Comparison of ENCODE assay signal across 8 cellular contexts in the genomic region with DNA sequence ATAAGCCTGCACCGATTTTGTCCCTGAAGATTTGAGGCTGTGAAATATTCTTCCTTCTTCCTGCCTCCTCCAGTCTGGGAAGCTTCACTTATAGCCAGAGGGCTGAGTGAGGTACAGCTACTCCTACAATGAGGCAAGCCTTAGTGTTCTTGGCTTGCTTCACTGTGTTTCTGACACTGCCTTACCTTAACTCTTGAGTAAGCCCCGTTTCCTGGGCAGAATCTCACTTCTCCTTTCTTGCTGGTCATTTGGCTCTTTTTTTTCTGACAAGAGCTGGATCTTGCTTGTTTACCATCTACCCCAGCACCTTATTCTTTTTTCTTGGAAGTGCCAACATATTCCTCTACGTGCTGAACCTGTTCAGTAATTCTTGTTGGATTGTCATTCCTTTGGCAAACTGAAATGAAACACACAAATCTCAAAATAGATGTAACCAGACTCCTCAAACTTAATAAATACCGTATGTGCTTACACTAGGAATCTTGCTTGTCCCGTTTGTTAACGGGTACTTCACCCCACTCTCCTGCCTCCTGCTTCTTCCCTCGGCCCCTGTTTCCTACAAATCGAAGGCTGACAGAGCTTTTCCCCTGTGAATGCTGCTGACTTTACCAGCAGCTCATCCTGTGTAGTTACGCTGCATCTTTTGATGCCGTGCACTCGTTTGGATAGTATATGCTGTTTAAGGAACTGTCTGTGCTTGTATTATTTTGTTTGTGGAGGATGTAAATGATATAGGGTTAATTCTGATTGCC.
A peak's percentile ranks its signal among the peaks of the same experiment; 100 is the strongest.
DNase-seq lines count a peak whose midpoint lies in the region; ATAC-seq and TF ChIP-seq lines count a peak whose summit lies in the region.

No MANE protein-coding gene starts in this region.

- intact Hi-C loops in colonic mucosa (cut with DNase I) = no loop called here

- TF ChIP-seq POLR2A in NB4 (IDR thresholded peaks at IDR 0.05; ENCODE audit: extremely low read depth, insufficient read length) = no peak

- H3K27me3 ChIP-seq in H9 (ENCODE audit: insufficient read depth, low read length) (no peaks in the 10 kb centered on the region), colonic mucosa (no peaks in the 10 kb centered on the region)
- H3K27me3 ChIP-seq in CD8-positive, alpha-beta memory T cell (ENCODE audit: insufficient read depth, low read length, poor library complexity, severe bottlenecking) = no peaks in the 10 kb centered on the region

- H2AFZ ChIP-seq in H9 (ENCODE audit: low read length) = no peak overlapping the region

- H3K4ac ChIP-seq in H9 (ENCODE audit: low read depth, low read length) = no peak overlapping the region

- no peak overlapping the region for H2BK15ac ChIP-seq in H9 (ENCODE audit: low read depth, low read length)

- POLR2A ChIA-PET in CD8-positive, alpha-beta memory T cell (lab: Charles Lee) = no interaction called here

- H3K36me3 Mint-ChIP-seq in H9 (ENCODE audit: insufficient read depth in 1 of 3, low read depth in 3 of 3) = no peaks in the 10 kb centered on the region; a peak in 1 of 7 replicates
- H3K36me3 Mint-ChIP-seq in CD8-positive, alpha-beta memory T cell = no peaks in the 10 kb centered on the region
- no peaks in the 10 kb centered on the region for H3K36me3 Mint-ChIP-seq in stimulated activated effector memory CD8-positive, alpha-beta T cell treated with anti-CD3 and anti-CD28 coated beads, Interleukin-12 subunit alpha, Interleukin-12 subunit beta, amount 100 ng/mL, for 72 hours

- peak; percentile 89 for DNase-seq in GM12865 (ENCODE audit: low read depth)
- no peak for DNase-seq in H9
- DNase-seq in NB4 (ENCODE audit: low read depth) = peak; percentile 86
- DNase-seq in fibroblast of pulmonary artery (ENCODE audit: low read depth) = peak; percentile 72
- peak; percentile 82 for DNase-seq in superior temporal gyrus (ENCODE audit: extremely low spot score)
- no peak for DNase-seq in CD8-positive, alpha-beta memory T cell
- DNase-seq in colonic mucosa = no peak
- DNase-seq in stimulated activated effector memory CD8-positive, alpha-beta T cell treated with anti-CD3 and anti-CD28 coated beads, Interleukin-12 subunit alpha, Interleukin-12 subunit beta, amount 100 ng/mL, for 72 hours (ENCODE audit: low spot score in 2 of 2) = no peak

- H3K27ac ChIP-seq in H9 (ENCODE audit: insufficient read length, low read depth, low read length) = no peak overlapping the region
- no peak overlapping the region for H3K27ac ChIP-seq in CD8-positive, alpha-beta memory T cell (ENCODE audit: low read depth, low read length)
- no peak overlapping the region for H3K27ac ChIP-seq in colonic mucosa

- no peak overlapping the region for H3K4me2 ChIP-seq in H9 (ENCODE audit: insufficient read depth, insufficient read length, low read length)

- H3K4me1 ChIP-seq in H9 (ENCODE audit: insufficient read depth, low read length) = peaks cover 15% of the 10 kb centered on the region; the same call in 1 of the 2 replicates
- no peaks in the 10 kb centered on the region for H3K4me1 ChIP-seq in CD8-positive, alpha-beta memory T cell (ENCODE audit: insufficient read depth, low read length)
- H3K4me1 ChIP-seq in colonic mucosa = peaks cover 4% of the 10 kb centered on the region

- CTCF ChIA-PET in CD8-positive, alpha-beta memory T cell (lab: Charles Lee) = no interaction called here

- H3K9me3 ChIP-seq in H9 (ENCODE audit: control insufficient read depth, low read depth, low read length) (no peaks in the 10 kb centered on the region), colonic mucosa (no peaks in the 10 kb centered on the region)
- H3K9me3 ChIP-seq in CD8-positive, alpha-beta memory T cell (ENCODE audit: low read length) = no peaks in the 10 kb centered on the region

- H2BK120ac ChIP-seq in H9 (ENCODE audit: low read depth, low read length, poor library complexity, severe bottlenecking) = no peak overlapping the region

- H3K36me3 ChIP-seq in CD8-positive, alpha-beta memory T cell (ENCODE audit: insufficient read depth, low read length) = no peaks in the 10 kb centered on the region
- H3K36me3 ChIP-seq in colonic mucosa = no peaks in the 10 kb centered on the region

- H3K9ac ChIP-seq in H9 (ENCODE audit: extremely low read depth, insufficient read length, low read length) = no peak overlapping the region
- H3K9ac ChIP-seq in colonic mucosa (ENCODE audit: low read depth in 2 of 2, low read length in 2 of 2) = no peak overlapping the region

- no peak for ATAC-seq in stimulated activated effector memory CD8-positive, alpha-beta T cell treated with anti-CD3 and anti-CD28 coated beads, Interleukin-12 subunit alpha, Interleukin-12 subunit beta, amount 100 ng/mL, for 72 hours

- H3K4me1 Mint-ChIP-seq in H9 = peaks cover 79 to 82% of the 10 kb centered on the region in 2 experiments
- H3K4me1 Mint-ChIP-seq in CD8-positive, alpha-beta memory T cell = peaks cover 4 to 7% (median 6%) of the 10 kb centered on the region in 3 donors
- peaks cover 6% of the 10 kb centered on the region for H3K4me1 Mint-ChIP-seq in stimulated activated effector memory CD8-positive, alpha-beta T cell treated with anti-CD3 and anti-CD28 coated beads, Interleukin-12 subunit alpha, Interleukin-12 subunit beta, amount 100 ng/mL, for 72 hours

- no peaks in the 10 kb centered on the region for H3K27me3 Mint-ChIP-seq in H9 (ENCODE audit: low read depth)
- H3K27me3 Mint-ChIP-seq in CD8-positive, alpha-beta memory T cell = peaks cover 3 to 15% of the 10 kb centered on the region in 2 donors

- no peak overlapping the region for H3K23ac ChIP-seq in H9 (ENCODE audit: insufficient read length, low read depth, low read length)

- H2BK20ac ChIP-seq in H9 (ENCODE audit: low read depth, low read length, poor library complexity, severe bottlenecking) = no peak overlapping the region

- no peak overlapping the region for H4K5ac ChIP-seq in H9 (ENCODE audit: insufficient read length, low read depth, low read length)

- H2BK5ac ChIP-seq in H9 (ENCODE audit: insufficient read length, low read length) = no peak overlapping the region

- H3K9me3 Mint-ChIP-seq in H9 = no peaks in the 10 kb centered on the region; a peak in 1 of 5 replicates
- no peaks in the 10 kb centered on the region for H3K9me3 Mint-ChIP-seq in CD8-positive, alpha-beta memory T cell
- no peaks in the 10 kb centered on the region for H3K9me3 Mint-ChIP-seq in stimulated activated effector memory CD8-positive, alpha-beta T cell treated with anti-CD3 and anti-CD28 coated beads, Interleukin-12 subunit alpha, Interleukin-12 subunit beta, amount 100 ng/mL, for 72 hours

- H3K79me1 ChIP-seq in H9 (ENCODE audit: insufficient read depth, low read depth, low read length, poor library complexity, severe bottlenecking) = no peaks in the 10 kb centered on the region

- peaks cover 2% of the 10 kb centered on the region; the same call in 1 of the 2 replicates for H3K79me2 ChIP-seq in H9 (ENCODE audit: insufficient read depth, low read length)

- H4K8ac ChIP-seq in H9 (replicated peaks; ENCODE audit: insufficient read length, low read depth, low read length) = no peak overlapping the region

- WGBS in H9 (ENCODE audit: extremely low coverage, insufficient read length, low lambda C conversion rate) = no CpG with 5 or more reads among the region's 11 CpGs

- H3K4me3 Mint-ChIP-seq in H9 = no peak overlapping the region
- no peak overlapping the region for H3K4me3 Mint-ChIP-seq in CD8-positive, alpha-beta memory T cell
- no peak overlapping the region for H3K4me3 Mint-ChIP-seq in stimulated activated effector memory CD8-positive, alpha-beta T cell treated with anti-CD3 and anti-CD28 coated beads, Interleukin-12 subunit alpha, Interleukin-12 subunit beta, amount 100 ng/mL, for 72 hours

- no peak overlapping the region for H3K14ac ChIP-seq in H9 (ENCODE audit: insufficient read depth, low read length)

- H3K56ac ChIP-seq in H9 (ENCODE audit: insufficient read length, low read depth, low read length) = no peak overlapping the region

- H3K4me3 ChIP-seq in GM12865 (ENCODE audit: low read depth, low read length) (peak overlapping the region; percentile 59), NB4 (ENCODE audit: low read depth, low read length) (no peak overlapping the region), fibroblast of pulmonary artery (replicated peaks; ENCODE audit: low read depth, low read length) (no peak overlapping the region), colonic mucosa (no peak overlapping the region)
- no peak overlapping the region for H3K4me3 ChIP-seq in CD8-positive, alpha-beta memory T cell (ENCODE audit: low read length)

- H2AK5ac ChIP-seq in H9 (ENCODE audit: insufficient read length, low read length) = no peak overlapping the region

- no peaks in the 10 kb centered on the region for H3K23me2 ChIP-seq in H9 (ENCODE audit: insufficient read length, low read depth, low read length, poor library complexity, severe bottlenecking)

- no peaks in the 10 kb centered on the region for H4K20me1 ChIP-seq in H9 (ENCODE audit: control insufficient read depth, insufficient read depth, insufficient read length)

- H3K18ac ChIP-seq in H9 (ENCODE audit: insufficient read length, low read depth, low read length) = no peak overlapping the region

- no peak overlapping the region for H3T11ph ChIP-seq in H9 (ENCODE audit: low read length)

- no peak overlapping the region for H2BK12ac ChIP-seq in H9 (ENCODE audit: insufficient read length, low read depth, low read length)

- peak overlapping the region; percentile 11 to 57 (median 51); a peak in 3 of 7 replicates for H3K27ac Mint-ChIP-seq in H9
- no peak overlapping the region for H3K27ac Mint-ChIP-seq in CD8-positive, alpha-beta memory T cell
- H3K27ac Mint-ChIP-seq in stimulated activated effector memory CD8-positive, alpha-beta T cell treated with anti-CD3 and anti-CD28 coated beads, Interleukin-12 subunit alpha, Interleukin-12 subunit beta, amount 100 ng/mL, for 72 hours = no peak overlapping the region

- no peak overlapping the region for H4K91ac ChIP-seq in H9 (ENCODE audit: insufficient read length, low read depth, low read length)

- no peak for TF ChIP-seq CTCF in GM12865 (IDR thresholded peaks at IDR 0.05; ENCODE audit: insufficient read depth, low read depth, low read length, missing control alignments)
- TF ChIP-seq CTCF in H9 (conservative IDR thresholded peaks at IDR 0.05) = no peak
- TF ChIP-seq CTCF in NB4 (IDR thresholded peaks at IDR 0.05; ENCODE audit: low read depth, low read length) = no peak
- no peak for TF ChIP-seq CTCF in fibroblast of pulmonary artery (IDR thresholded peaks at IDR 0.05; ENCODE audit: low read length, missing control alignments)
- no peak for TF ChIP-seq CTCF in colonic mucosa (IDR thresholded peaks at IDR 0.05)

Comparison
In these comparisons a context has a peak if more than half of its experiments do, and no peak if none do; other contexts are left out.
1. DNase-seq: peak in GM12865 (single experiment), NB4 (single experiment), fibroblast of pulmonary artery (single experiment) and superior temporal gyrus (single experiment); none in H9 (single experiment), CD8-positive, alpha-beta memory T cell (0 of 5), colonic mucosa (single experiment) and stimulated activated effector memory CD8-positive, alpha-beta T cell treated with anti-CD3 and anti-CD28 coated beads, Interleukin-12 subunit alpha, Interleukin-12 subunit beta, amount 100 ng/mL, for 72 hours (0 of 2).
2. H3K27ac Mint-ChIP-seq: peak in H9 (3 of 3); none in CD8-positive, alpha-beta memory T cell (0 of 8) and stimulated activated effector memory CD8-positive, alpha-beta T cell treated with anti-CD3 and anti-CD28 coated beads, Interleukin-12 subunit alpha, Interleukin-12 subunit beta, amount 100 ng/mL, for 72 hours (single experiment).